In genomic region chr12:20101046-20101445, GRCh38 we compare ENCODE assay signal across 24 cellular contexts.
DNase-seq lines count a peak whose midpoint lies in the region; TF ChIP-seq lines count a peak whose summit lies in the region.
"Had no signal": no experiment of that assay in that cellular context is flagged by ENCODE, and none has a peak within 500 bp of the region (broad histone marks: within the 10 kb centered on the region; RNA-seq: fewer than 3 reads in every experiment).

No MANE protein-coding gene starts in this region.

- H3K4me1 Mint-ChIP-seq in endodermal cell, result peaks cover 36% of the 10 kb centered on the region
- H3K4me1 Mint-ChIP-seq: CD4-positive, alpha-beta memory T cell had no signal

- no peaks in the 10 kb centered on the region for H3K27me3 ChIP-seq in endodermal cell (ENCODE audit: control insufficient read depth, insufficient read depth, low read length, poor library complexity, severe bottlenecking)
- H3K27me3 ChIP-seq in tibial artery, result no peaks in the 10 kb centered on the region
- H3K27me3 ChIP-seq: cardiac muscle cell, transverse colon had no signal

- peaks cover 5% of the 10 kb centered on the region for H3K4me1 ChIP-seq in endodermal cell (ENCODE audit: control insufficient read depth, insufficient read depth, low read length)
- H3K4me1 ChIP-seq in tibial artery, result peaks cover 0 to 58% (median 29%) of the 10 kb centered on the region in 4 donors

- H3K9me3 ChIP-seq in endodermal cell (ENCODE audit: control insufficient read depth, low read length), result peaks cover 8% of the 10 kb centered on the region
- H3K9me3 ChIP-seq in tibial artery, result no peaks in the 10 kb centered on the region
- H3K9me3 ChIP-seq: SK-N-SH, transverse colon had no signal

- peaks cover 2% of the 10 kb centered on the region for H3K36me3 Mint-ChIP-seq in endodermal cell (ENCODE audit: low read depth)
- H3K36me3 Mint-ChIP-seq: CD4-positive, alpha-beta memory T cell had no signal

- H3K4me3 Mint-ChIP-seq in endodermal cell, result no peak overlapping the region
- H3K4me3 Mint-ChIP-seq: CD4-positive, alpha-beta memory T cell; stimulated activated naive CD8-positive, alpha-beta T cell treated with anti-CD3 and anti-CD28 coated beads, Interleukin-15, Interleukin-2, amounts not matched to agents 100 ng/mL and 50 ng/mL, for 24 hours had no signal

- H3K36me3 ChIP-seq in endodermal cell (ENCODE audit: control insufficient read depth, insufficient read depth, low read length) (no peaks in the 10 kb centered on the region), tibial artery (peaks cover 0 to 4% (median 0%) of the 10 kb centered on the region in 3 donors)
- H3K36me3 ChIP-seq: cardiac muscle cell, transverse colon had no signal

- no peaks in the 10 kb centered on the region for H3K27me3 Mint-ChIP-seq in endodermal cell (ENCODE audit: insufficient read depth)
- H3K27me3 Mint-ChIP-seq: CD4-positive, alpha-beta memory T cell; stimulated activated naive CD8-positive, alpha-beta T cell treated with anti-CD3 and anti-CD28 coated beads, Interleukin-15, Interleukin-2, amounts not matched to agents 100 ng/mL and 50 ng/mL, for 24 hours had no signal

- DNase-seq in DMS 273 (lab: John Stamatoyannopoulos, UW; ENCODE audit: unreplicated experiment), result peak; percentile 5
- DNase-seq in DMS 273 treated with DMSO at 0.1 percent for 48 hours (lab: John Stamatoyannopoulos, UW), result no peak
- DNase-seq in endodermal cell, result peak; percentile 48
- DNase-seq in left kidney (ENCODE audit: low read depth, low spot score), result peak; percentile 4
- DNase-seq in tibial artery, result peak; percentile 36 to 67
- no peak for DNase-seq in activated T-cell treated with anti-CD3 and anti-CD28 coated beads for 4 hours
- DNase-seq in iPS-NIHi11 (ENCODE audit: low spot score), result no peak
- no peak for DNase-seq in activated effector memory CD4-positive, alpha-beta T cell treated with anti-CD3 and anti-CD28 coated beads, Interleukin-2, amount 50 U/mL, for 16 hours
- DNase-seq: activated CD8-positive, alpha-beta memory T cell treated with anti-CD3 and anti-CD28 coated beads, Interleukin-2, amount 50 U/mL, for 4 hours; CD4-positive, alpha-beta memory T cell; dermis blood vessel endothelial cell; MV-4-11; NCI-H1694 treated with DMSO at 0.1 percent for 48 hours; NCI-H526 treated with DMSO at 0.1 percent for 48 hours; RPMI8226; SK-N-SH; stimulated activated CD4-positive, alpha-beta T cell treated with anti-CD3 and anti-CD28 coated beads, Interleukin-12 subunit alpha, Interleukin-12 subunit beta, amount 100 ng/mL, for 4 hours; stimulated activated CD4-positive, alpha-beta T cell treated with anti-CD3 and anti-CD28 coated beads, Interleukin-4, amount 100 ng/mL, for 4 hours; transverse colon had no signal

- no peak overlapping the region for H3K27ac Mint-ChIP-seq in endodermal cell
- H3K27ac Mint-ChIP-seq: CD4-positive, alpha-beta memory T cell; stimulated activated naive CD8-positive, alpha-beta T cell treated with anti-CD3 and anti-CD28 coated beads, Interleukin-15, Interleukin-2, amounts not matched to agents 100 ng/mL and 50 ng/mL, for 24 hours had no signal

- WGBS in endodermal cell (ENCODE audit: insufficient coverage in 1 of 2, insufficient read length in 1 of 2), 2 experiments, result 90 to 94% methylated on average over 2 to 5 of the region's 5 CpGs

- H3K27ac ChIP-seq in endodermal cell (ENCODE audit: low read depth, low read length), result no peak overlapping the region
- peak overlapping the region; percentile 84 to 90 for H3K27ac ChIP-seq in tibial artery
- H3K27ac ChIP-seq: 22Rv1, cardiac muscle cell, KMS-11, transverse colon, VCaP had no signal

- H3K4me3 ChIP-seq in endodermal cell (ENCODE audit: low read length), result no peak overlapping the region
- H3K4me3 ChIP-seq in tibial artery, result no peak overlapping the region
- H3K4me3 ChIP-seq: cardiac muscle cell, transverse colon had no signal

- intact Hi-C loops in tibial artery (cut with DNase I; ENCODE audit: low total_unique reads), result no loop called here

- peaks cover 6% of the 10 kb centered on the region for H3K9me3 Mint-ChIP-seq in endodermal cell
- H3K9me3 Mint-ChIP-seq: stimulated activated naive CD8-positive, alpha-beta T cell treated with anti-CD3 and anti-CD28 coated beads, Interleukin-15, Interleukin-2, amounts not matched to agents 100 ng/mL and 50 ng/mL, for 24 hours had no signal

- TF ChIP-seq CTCF in endodermal cell (conservative IDR thresholded peaks at IDR 0.05) (no peak), tibial artery (IDR thresholded peaks at IDR 0.05) (no peak)

- no peak overlapping the region for H3K9ac ChIP-seq in endodermal cell (ENCODE audit: extremely low read depth, low read length, poor library complexity, severe bottlenecking)
- H3K9ac ChIP-seq: KMS-11, SK-N-SH had no signal

Comparison
In these comparisons a context has a peak if more than half of its experiments do, and no peak if none do; other contexts are left out.
1. DNase-seq: peak in DMS 273 (single experiment), endodermal cell (single experiment), left kidney (single experiment) and tibial artery (2 of 2); none in DMS 273 treated with DMSO at 0.1 percent for 48 hours (single experiment), activated T-cell treated with anti-CD3 and anti-CD28 coated beads for 4 hours (single experiment), iPS-NIHi11 (single experiment) and activated effector memory CD4-positive, alpha-beta T cell treated with anti-CD3 and anti-CD28 coated beads, Interleukin-2, amount 50 U/mL, for 16 hours (single experiment).